Comparison of ENCODE assay signal across 15 cellular contexts in the genomic region with DNA sequence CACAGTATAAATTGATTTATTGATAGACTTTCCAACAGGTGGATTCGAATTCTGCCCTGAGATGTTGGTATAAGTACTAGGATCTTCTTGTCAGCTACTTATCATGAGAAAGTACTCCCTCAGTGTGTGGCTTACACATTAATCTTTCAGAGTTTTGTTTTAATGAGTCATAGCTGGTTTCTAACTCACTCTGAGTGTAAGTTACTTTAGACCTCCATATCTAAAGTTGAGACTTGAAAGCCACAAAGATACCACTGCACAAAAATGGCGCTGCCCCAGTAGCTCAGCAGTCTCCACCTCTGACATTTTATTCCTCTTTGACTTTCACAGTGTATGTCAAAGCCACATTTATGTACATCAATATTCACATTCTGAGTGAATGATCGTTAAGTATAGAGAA.
DNase-seq lines count a peak whose midpoint lies in the region; ATAC-seq and TF ChIP-seq lines count a peak whose summit lies in the region.
"Had no signal": no experiment of that assay in that cellular context is flagged by ENCODE, and none has a peak within 500 bp of the region (broad histone marks: within the 10 kb centered on the region; RNA-seq: fewer than 3 reads in every experiment).

No MANE protein-coding gene starts in this region.

- DNase-seq in GM13977 (ENCODE audit: low spot score): peak; percentile 8
- DNase-seq in islet precursor cell: no peak
- DNase-seq in nucleus accumbens (lab: John Stamatoyannopoulos, UW): no peak
- no peak for DNase-seq in MG63
- no peak for DNase-seq in DMS 273 (lab: John Stamatoyannopoulos, UW; ENCODE audit: unreplicated experiment)
- DNase-seq: activated CD4-positive, alpha-beta T cell treated with anti-CD3 and anti-CD28 coated beads for 1 hour; activated effector memory CD4-positive, alpha-beta T cell treated with anti-CD3 and anti-CD28 coated beads, Interleukin-2, amount 50 U/mL, for 16 hours; DND-41; heart right ventricle; NCI-H2081; uterus had no signal

- H3K36me3 ChIP-seq in MG63: no peaks in the 10 kb centered on the region
- H3K36me3 ChIP-seq: heart right ventricle, neutrophil, uterus had no signal

- no peaks in the 10 kb centered on the region for H3K27me3 ChIP-seq in MG63
- H3K27me3 ChIP-seq: neutrophil, uterus had no signal

- in situ Hi-C loops in GM13977 (cut with MboI; ENCODE audit: low pct_unique_long_range_greater_than_20kb, low sequenced_read_pairs, unreplicated experiment): no loop called here

- no peaks in the 10 kb centered on the region for H3K9me3 ChIP-seq in MG63
- H3K9me3 ChIP-seq: heart right ventricle, neutrophil, uterus had no signal

- peak; percentile 62 for ATAC-seq in GM19372 (IDR thresholded peaks at IDR 0.05; ENCODE audit: low read depth, unreplicated experiment)
- peak; percentile 74 for ATAC-seq in HG02840 (IDR thresholded peaks at IDR 0.05; ENCODE audit: low FRiP score, unreplicated experiment)
- peak; percentile 95 for ATAC-seq in HG03460 (IDR thresholded peaks at IDR 0.05; ENCODE audit: unreplicated experiment)
- ATAC-seq: heart right ventricle had no signal

- no peak overlapping the region for H3K4me3 ChIP-seq in MG63
- H3K4me3 ChIP-seq: heart right ventricle, uterus had no signal

- TF ChIP-seq CTCF in GM13977 (IDR thresholded peaks at IDR 0.05; ENCODE audit: extremely low read depth, insufficient read depth, missing control alignments): no peak
